In genomic region chr3:50365842-50366220, GRCh38 we compare ENCODE assay signal across 7 cellular contexts. TPM values are rescaled to one million over a fixed set of nuclear protein-coding genes. Genes with fewer than 3 reads are reported as not detected.
DNase-seq lines count a peak whose midpoint lies in the region; FAIRE-seq and TF ChIP-seq lines count a peak whose summit lies in the region.
"Had no signal": no experiment of that assay in that cellular context is flagged by ENCODE, and none has a peak within 500 bp of the region (broad histone marks: within the 10 kb centered on the region; RNA-seq: fewer than 3 reads in every experiment).

No MANE protein-coding gene starts in this region.

- H3K4me3 Mint-ChIP-seq in brain: peak overlapping the region; percentile 56 to 82 (median 78)
- peak overlapping the region; percentile 71 for H3K4me3 Mint-ChIP-seq in osteocyte (ENCODE audit: unreplicated experiment)

- H3K27ac ChIP-seq in KMS-11: no peak overlapping the region
- H3K27ac ChIP-seq in sigmoid colon: no peak overlapping the region
- H3K27ac ChIP-seq: foreskin keratinocyte had no signal

- H3K4me1 ChIP-seq in KMS-11 (ENCODE audit: low read depth, poor library complexity, severe bottlenecking) (peaks cover 5% of the 10 kb centered on the region), sigmoid colon (peaks cover 0 to 14% (median 13%) of the 10 kb centered on the region in 4 donors)
- H3K4me1 ChIP-seq: foreskin keratinocyte had no signal

- no peaks in the 10 kb centered on the region for H3K9me3 Mint-ChIP-seq in brain
- no peaks in the 10 kb centered on the region for H3K9me3 Mint-ChIP-seq in osteocyte (ENCODE audit: unreplicated experiment)

- H2AFZ ChIP-seq in KMS-11 (ENCODE audit: low read depth): no peak overlapping the region; the same call in 1 of the 2 replicates

- H3K4me2 ChIP-seq in KMS-11: peak overlapping the region; percentile 60

- TF ChIP-seq CTCF in KMS-11 (conservative IDR thresholded peaks at IDR 0.05; ENCODE audit: low read depth, low read length) (no peak), brain (conservative IDR thresholded peaks at IDR 0.05) (no peak), osteocyte (IDR thresholded peaks at IDR 0.05) (no peak), sigmoid colon (IDR thresholded peaks at IDR 0.05) (no peak)

- no peak for TF ChIP-seq POLR2A in GM12892 (IDR thresholded peaks at IDR 0.05; ENCODE audit: low read depth, low read length)
- TF ChIP-seq POLR2A in sigmoid colon (IDR thresholded peaks at IDR 0.05): no peak

- H3K4me1 Mint-ChIP-seq in brain (peaks cover 11% of the 10 kb centered on the region), osteocyte (ENCODE audit: unreplicated experiment) (no peaks in the 10 kb centered on the region)

- intact Hi-C loops in sigmoid colon (cut with DNase I): loop anchor here (5.0 kb wide), 1 partner anchor 176 kb away; no protein-coding TSS in a partner anchor

- DNase-seq in osteocyte (ENCODE audit: extremely low spot score, unreplicated experiment): no peak
- DNase-seq in GM12892 (ENCODE audit: insufficient read length): no peak
- no peak for DNase-seq in sigmoid colon
- DNase-seq in COLO829 (ENCODE audit: low spot score): no peak

- H4K20me1 ChIP-seq in KMS-11 (ENCODE audit: insufficient read depth): no peaks in the 10 kb centered on the region

- H3K36me3 Mint-ChIP-seq in brain (no peaks in the 10 kb centered on the region), osteocyte (ENCODE audit: unreplicated experiment) (no peaks in the 10 kb centered on the region)

- H3K27me3 ChIP-seq in KMS-11 (ENCODE audit: insufficient read depth, low read depth) (no peaks in the 10 kb centered on the region), sigmoid colon (peaks cover 0 to 19% (median 5%) of the 10 kb centered on the region in 3 donors)

- no peak for FAIRE-seq in GM12892 (lab: Jason Lieb, UNC)

- no peak for TF ChIP-seq EP300 in sigmoid colon (IDR thresholded peaks at IDR 0.05)

- H3K4me3 ChIP-seq in KMS-11 (IDR thresholded peaks at IDR 0.05; ENCODE audit: insufficient read depth, low read depth, low read length): no peak overlapping the region
- peak overlapping the region in 2 of 4 donors; percentile 45 to 55 for H3K4me3 ChIP-seq in sigmoid colon

- no peaks in the 10 kb centered on the region for H3K79me2 ChIP-seq in KMS-11 (ENCODE audit: insufficient read depth, low read depth)

- peak overlapping the region; percentile 46; the same call in 1 of the 2 replicates for H3K9ac ChIP-seq in KMS-11

- H3K27me3 Mint-ChIP-seq in brain: peaks cover 5% of the 10 kb centered on the region
- H3K27me3 Mint-ChIP-seq in osteocyte (ENCODE audit: unreplicated experiment): peaks cover 2% of the 10 kb centered on the region

- no peaks in the 10 kb centered on the region for H3K36me3 ChIP-seq in KMS-11 (ENCODE audit: insufficient read depth)
- H3K36me3 ChIP-seq in sigmoid colon: no peaks in the 10 kb centered on the region

- H3K9me3 ChIP-seq in sigmoid colon: no peaks in the 10 kb centered on the region

- 55 to 79% methylated on average over 5 of the region's 5 CpGs for WGBS in sigmoid colon, 2 donors

- H3K27ac Mint-ChIP-seq in brain (peak overlapping the region in 2 of 5 experiments; percentile 34 to 48), osteocyte (ENCODE audit: unreplicated experiment) (no peak overlapping the region)

RNA-seq across cellular contexts. Expression of gene TMEM115, which starts 6.5 kb away (rescaled TPM):
- 28.5 TPM for polyA plus RNA-seq in brain (ENCODE audit: insufficient read depth, low read depth, low replicate concordance)
- 63.2 and 69.0 TPM in 2 replicates for total RNA-seq in osteocyte
- 4.3 TPM for polyA plus RNA-seq in GM12892 (2012; ENCODE audit: missing spikeins)
- total RNA-seq in sigmoid colon: 10 to 100 TPM; 40.5 to 45.7 (median 44.3) TPM
- polyA plus RNA-seq in sigmoid colon: 10 to 100 TPM in 2 of 3 donors, 1 to 10 TPM in 1; 9.5 to 37.4 (median 11.4) TPM

RNA-seq across cellular contexts. Expression of gene CYB561D2, which starts 15.2 kb away (rescaled TPM):
- polyA plus RNA-seq in brain (ENCODE audit: insufficient read depth, low read depth, low replicate concordance) (14.4 TPM), sigmoid colon (10 to 100 TPM; 10.8 to 46.0 (median 14.8) TPM)
- total RNA-seq in osteocyte (17.2 and 18.2 TPM in 2 replicates), sigmoid colon (10 to 100 TPM in 1 of 4 donors, 1 to 10 TPM in 3; 6.8 to 12.7 (median 8.2) TPM)
- polyA plus RNA-seq in GM12892 (2012; ENCODE audit: missing spikeins): 11.5 TPM

RNA-seq across cellular contexts. Expression of gene NPRL2, which starts 15.3 kb away (rescaled TPM):
- polyA plus RNA-seq in brain (ENCODE audit: insufficient read depth, low read depth, low replicate concordance) (26.0 TPM), sigmoid colon (10 to 100 TPM; 16.8 to 22.2 (median 18.7) TPM)
- total RNA-seq in osteocyte (21.0 and 25.9 TPM in 2 replicates), sigmoid colon (10 to 100 TPM; 19.1 to 28.5 (median 19.2) TPM)
- polyA plus RNA-seq in GM12892 (2012; ENCODE audit: missing spikeins): 30.4 TPM

RNA-seq across cellular contexts. Expression of gene ZMYND10, which starts 20.3 kb away (rescaled TPM):
- polyA plus RNA-seq in brain (ENCODE audit: insufficient read depth, low read depth, low replicate concordance) (18.3 TPM), sigmoid colon (under 1 TPM in 1 of 3 donors, not detected in 2; 0.77 TPM)
- total RNA-seq in osteocyte (0.50 and 1.6 TPM in 2 replicates), sigmoid colon (1 to 10 TPM in 1 of 4 donors, not detected in 3; 1.2 TPM)
- polyA plus RNA-seq in GM12892 (2012; ENCODE audit: missing spikeins): 0.76 TPM

RNA-seq across cellular contexts. Expression of gene RASSF1, which starts 25.2 kb away (rescaled TPM):
- polyA plus RNA-seq in brain (ENCODE audit: insufficient read depth, low read depth, low replicate concordance) (25.5 TPM), sigmoid colon (10 to 100 TPM; 16.4 to 41.7 (median 21.0) TPM)
- total RNA-seq in osteocyte (12.8 and 13.7 TPM in 2 replicates), sigmoid colon (10 to 100 TPM; 27.4 to 29.8 (median 28.5) TPM)
- polyA plus RNA-seq in GM12892 (2012; ENCODE audit: missing spikeins): 30.1 TPM
